Comparison of ENCODE assay signal across 8 cellular contexts in genomic region chr19:40055832-40056504, GRCh38. TPM values are rescaled to one million over a fixed set of nuclear protein-coding genes. Genes with fewer than 3 reads are reported as not detected.
DNase-seq lines count a peak whose midpoint lies in the region; ATAC-seq and TF ChIP-seq lines count a peak whose summit lies in the region.

Gene ZNF780B (minus strand): TSS chr19:40056231. CDS start chr19:40050332, 5,899 bp downstream.

- ATAC-seq in HCT116 (peak; percentile 97), upper lobe of left lung (ENCODE audit: low FRiP score in 2 of 2) (peak; percentile 91 to 95)
- ATAC-seq in activated naive CD8-positive, alpha-beta T cell treated with anti-CD3 and anti-CD28 coated beads, Interleukin-2, amount 50 U/mL, for 24 hours = peak; percentile 97

- H3K4me3 ChIP-seq in HCT116 (replicated peaks in 1 of 2; ENCODE audit: low read depth in 1 of 2, low read length in 2 of 2) (peak within 1 kb of the TSS; percentile 79 to 80), left ventricle myocardium inferior (peak within 1 kb of the TSS; percentile 86), upper lobe of left lung (peak within 1 kb of the TSS; percentile 68 to 88 (median 82))

- H3K36me3 Mint-ChIP-seq in activated naive CD8-positive, alpha-beta T cell treated with anti-CD3 and anti-CD28 coated beads, Interleukin-2, amount 50 U/mL, for 24 hours (ENCODE audit: low read depth) = peaks cover 27% of the 10 kb centered on the region

- 0 to 1% methylated on average over 14 to 41 of the region's 41 CpGs for WGBS in upper lobe of left lung, 2 donors

- peak within 1 kb of the TSS; percentile 90 for H3K4me2 ChIP-seq in HCT116 (ENCODE audit: low read length)

- POLR2A ChIA-PET in HCT116 (lab: Charles Lee) = no interaction called here

- RAD21 ChIA-PET in HCT116 (lab: Charles Lee; ENCODE audit: low non-redundant PET in 1 of 2, low total read pairs in 2 of 2, uncharacterized antibody in 2 of 2, unreplicated experiment in 2 of 2) = no interaction called here

- peaks cover 37% of the 10 kb centered on the region for H3K4me1 Mint-ChIP-seq in activated naive CD8-positive, alpha-beta T cell treated with anti-CD3 and anti-CD28 coated beads, Interleukin-2, amount 50 U/mL, for 24 hours

- no peaks in the 10 kb centered on the region for H4K20me1 ChIP-seq in HCT116 (ENCODE audit: insufficient read depth)

- H3K4me3 Mint-ChIP-seq in activated naive CD8-positive, alpha-beta T cell treated with anti-CD3 and anti-CD28 coated beads, Interleukin-2, amount 50 U/mL, for 24 hours = peak within 1 kb of the TSS; percentile 99

- TF ChIP-seq CTCF in HCT116 (IDR thresholded peaks at IDR 0.05 in 2 of 3, conservative IDR thresholded peaks at IDR 0.05 in 1 of 3; ENCODE audit: borderline replicate concordance in 1 of 3, insufficient read depth in 1 of 3, low read depth in 2 of 3, low read length in 2 of 3) = no peak
- TF ChIP-seq CTCF in left ventricle myocardium inferior (IDR thresholded peaks at IDR 0.05; ENCODE audit: borderline replicate concordance) = no peak
- no peak for TF ChIP-seq CTCF in upper lobe of left lung (IDR thresholded peaks at IDR 0.05)

- CTCF ChIA-PET in HCT116 (lab: Charles Lee) = no interaction called here

- peak within 1 kb of the TSS; percentile 64 for H3K9ac ChIP-seq in HCT116 (ENCODE audit: low read length)

- H3K27ac Mint-ChIP-seq in activated naive CD8-positive, alpha-beta T cell treated with anti-CD3 and anti-CD28 coated beads, Interleukin-2, amount 50 U/mL, for 24 hours = peak within 1 kb of the TSS; percentile 95

- TF ChIP-seq POLR2A in HCT116 (IDR thresholded peaks at IDR 0.05; ENCODE audit: borderline replicate concordance, extremely low read depth, insufficient read depth, insufficient read length) (no peak), upper lobe of left lung (IDR thresholded peaks at IDR 0.05) (peak in 2 of 4 donors; percentile 31 to 33)

- H3K27me3 ChIP-seq in HCT116 (ENCODE audit: insufficient read depth, low read length) = no peaks in the 10 kb centered on the region
- H3K27me3 ChIP-seq in left ventricle myocardium inferior (ENCODE audit: low read depth) = no peaks in the 10 kb centered on the region
- H3K27me3 ChIP-seq in upper lobe of left lung = no peaks in the 10 kb centered on the region

- no peak for TF ChIP-seq RAD21 in HCT116 (IDR thresholded peaks at IDR 0.05; ENCODE audit: low read depth)

- peaks cover 10% of the 10 kb centered on the region for H3K27me3 Mint-ChIP-seq in activated naive CD8-positive, alpha-beta T cell treated with anti-CD3 and anti-CD28 coated beads, Interleukin-2, amount 50 U/mL, for 24 hours

- no TSS peak for BruUV-seq in HCT116 (replicated peaks; lab: Mats Ljungman, UMichigan)

- peak; percentile 64 for DNase-seq in EH (ENCODE audit: low read depth)
- peak; percentile 19 for DNase-seq in HCT116 (ENCODE audit: low read depth, low spot score)
- peak; percentile 16 for DNase-seq in NCI-H1092 (lab: John Stamatoyannopoulos, UW)
- peak; percentile 53 for DNase-seq in T follicular helper cell (ENCODE audit: low read depth)
- DNase-seq in activated naive CD8-positive, alpha-beta T cell treated with anti-CD3 and anti-CD28 coated beads, Interleukin-2, amount 50 U/mL, for 24 hours = peak; percentile 71
- DNase-seq in left ventricle myocardium inferior = peak; percentile 58
- DNase-seq in posterior vena cava (ENCODE audit: low spot score) = peak; percentile 83
- peak; percentile 78 to 85 for DNase-seq in upper lobe of left lung

- H3K27ac ChIP-seq in HCT116 (ENCODE audit: low read depth, low read length) (peak within 1 kb of the TSS; percentile 24; the same call in 1 of the 2 replicates), left ventricle myocardium inferior (replicated peaks) (peak within 1 kb of the TSS; percentile 85), upper lobe of left lung (peak within 1 kb of the TSS; percentile 60 to 81 (median 74))

- H3K9me3 Mint-ChIP-seq in activated naive CD8-positive, alpha-beta T cell treated with anti-CD3 and anti-CD28 coated beads, Interleukin-2, amount 50 U/mL, for 24 hours = peaks cover 35% of the 10 kb centered on the region

- peaks cover 9 to 10% of the 10 kb centered on the region in 2 experiments; a peak in 2 of 4 replicates for H3K9me3 ChIP-seq in HCT116 (ENCODE audit: control insufficient read depth in 1 of 2, insufficient read depth in 1 of 2, low read depth in 1 of 2, low read length in 2 of 2)
- H3K9me3 ChIP-seq in left ventricle myocardium inferior (replicated peaks) = peaks cover 44% of the 10 kb centered on the region
- peaks cover 9 to 15% (median 11%) of the 10 kb centered on the region in 4 donors for H3K9me3 ChIP-seq in upper lobe of left lung

- H3K4me1 ChIP-seq in HCT116 (ENCODE audit: control insufficient read depth in 1 of 2, insufficient read depth in 2 of 2, low read length in 2 of 2) = peaks cover 2 to 17% of the 10 kb centered on the region in 2 experiments; a peak in 1 of 4 replicates
- H3K4me1 ChIP-seq in left ventricle myocardium inferior = peaks cover 47% of the 10 kb centered on the region
- H3K4me1 ChIP-seq in upper lobe of left lung = peaks cover 15 to 20% (median 17%) of the 10 kb centered on the region in 4 donors

- H3K36me3 ChIP-seq in HCT116 (ENCODE audit: control insufficient read depth in 1 of 2, insufficient read depth in 2 of 2, low read length in 2 of 2) = no peaks in the 10 kb centered on the region
- H3K36me3 ChIP-seq in left ventricle myocardium inferior = peaks cover 7% of the 10 kb centered on the region
- no peaks in the 10 kb centered on the region for H3K36me3 ChIP-seq in upper lobe of left lung

- H3K79me2 ChIP-seq in HCT116 (ENCODE audit: insufficient read depth, low read length) = peaks cover 8% of the 10 kb centered on the region; the same call in 1 of the 2 replicates

- no peak for TF ChIP-seq EP300 in upper lobe of left lung (IDR thresholded peaks at IDR 0.05)

- no peaks in the 10 kb centered on the region for H3K9me2 ChIP-seq in HCT116 (ENCODE audit: insufficient read depth)

- peak within 1 kb of the TSS; percentile 66 for H2AFZ ChIP-seq in HCT116 (ENCODE audit: low read depth, low read length, poor library complexity, severe bottlenecking)

- intact Hi-C loops in HCT116 (cut with micrococcal nuclease) = no loop called here
- intact Hi-C loops in left ventricle myocardium inferior (cut with micrococcal nuclease) = no loop called here
- intact Hi-C loops in posterior vena cava (cut with DNase I) = no loop called here

TF ChIP-seq in HCT116, 20 proteins besides CTCF, POLR2A, EP300 and RAD21:
- peak; percentile 71 for TF ChIP-seq POLR2AphosphoS5 (IDR thresholded peaks at IDR 0.05; ENCODE audit: low read depth, low read length)
- TF ChIP-seq ELF1 (IDR thresholded peaks at IDR 0.05; ENCODE audit: borderline replicate concordance, low read depth) = no peak
- TF ChIP-seq MAX (IDR thresholded peaks at IDR 0.05) = peak; percentile 44; the same call in 1 of the 2 replicates
- no peak for TF ChIP-seq YY1 (IDR thresholded peaks at IDR 0.05; ENCODE audit: extremely low read depth, insufficient replicate concordance, low read depth, low read length)
TF ChIP-seq in HCT116: peak in this region for 2.

RNA-seq across cellular contexts. Expression of gene ZNF780B, which starts in this region (rescaled TPM):
- total RNA-seq in HCT116 (2021; ENCODE audit: unreplicated experiment) (10.5 TPM), left ventricle myocardium inferior (26.6 TPM), posterior vena cava (10 to 100 TPM; 14.0 to 20.7 TPM), upper lobe of left lung (10 to 100 TPM in 5 of 6 donors, 1 to 10 TPM in 1; 9.4 to 50.3 (median 20.9) TPM)
- 2.2 and 2.4 TPM in 2 replicates for polyA plus RNA-seq in HCT116 (2012)

Comparison
In these comparisons a context has a peak if more than half of its experiments do, and no peak if none do; other contexts are left out.
1. Peak in every context shown above with its lines: DNase-seq, ATAC-seq, H3K4me3 ChIP-seq and H3K27ac ChIP-seq.
2. DNase-seq: peak in every context shown above with its lines; median percentile 83 in posterior vena cava; 82 in upper lobe of left lung; 71 in activated naive CD8-positive, alpha-beta T cell treated with anti-CD3 and anti-CD28 coated beads, Interleukin-2, amount 50 U/mL, for 24 hours; 64 in EH; 58 in left ventricle myocardium inferior; 53 in T follicular helper cell; 19 in HCT116; 16 in NCI-H1092.
3. H3K27ac ChIP-seq: peak in every context shown above with its lines; median percentile 85 in left ventricle myocardium inferior; 74 in upper lobe of left lung; 24 in HCT116.